Comparison of ENCODE assay signal across 8 cellular contexts in the genomic region with DNA sequence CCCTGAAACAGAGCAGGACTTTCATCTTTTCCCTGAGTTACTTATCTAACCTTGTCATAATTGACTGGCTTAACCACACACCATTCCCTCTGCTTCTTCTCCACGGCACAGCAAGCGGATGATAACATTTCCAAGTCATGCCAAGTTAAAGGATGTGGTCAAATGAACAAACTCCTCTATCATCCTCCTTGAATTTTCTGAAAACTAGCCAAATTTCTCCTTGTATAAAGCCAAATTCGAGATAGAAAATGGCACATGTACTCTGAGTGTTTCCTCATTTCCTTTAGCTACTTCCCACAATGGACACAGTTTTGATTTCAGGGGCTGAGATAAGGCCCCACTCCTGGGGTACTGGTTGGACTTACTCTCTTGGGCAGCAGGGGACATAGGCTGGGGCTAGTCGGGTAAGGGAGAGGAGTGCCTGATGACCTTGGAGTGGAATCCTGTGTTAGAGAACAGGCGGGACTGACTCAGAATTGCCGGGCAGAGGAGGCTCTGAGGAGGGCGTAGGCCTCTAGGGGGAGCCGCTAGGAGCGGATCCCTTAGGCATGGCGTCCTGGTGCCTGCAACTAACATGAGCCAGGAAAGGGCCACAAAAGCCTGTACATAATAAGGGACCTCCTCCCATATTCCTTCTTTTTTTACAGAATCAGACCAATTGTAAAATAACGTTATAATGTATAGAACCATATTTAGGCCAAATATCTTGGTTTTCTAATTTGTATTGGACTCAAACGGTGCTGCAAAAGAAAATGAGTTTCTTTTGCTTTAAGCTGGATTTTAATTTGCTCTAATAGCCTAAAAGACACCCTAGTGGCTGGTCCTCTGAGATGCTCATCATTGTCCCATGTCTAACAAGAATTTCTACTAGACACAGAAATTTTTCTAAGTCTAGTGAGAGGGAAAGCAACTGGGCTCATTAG. TPM values are rescaled to one million over a fixed set of nuclear protein-coding genes. Genes with fewer than 3 reads are reported as not detected.
DNase-seq lines count a peak whose midpoint lies in the region; ATAC-seq and TF ChIP-seq lines count a peak whose summit lies in the region.

No MANE protein-coding gene starts in this region.

- H3K4me1 Mint-ChIP-seq in activated CD4-positive, alpha-beta T cell treated with anti-CD3 and anti-CD28 coated beads, Interleukin-2, amount 10 ng/mL, durations not matched to agents 7 days and 5 days, result no peaks in the 10 kb centered on the region
- no peaks in the 10 kb centered on the region for H3K4me1 Mint-ChIP-seq in immature natural killer cell
- no peaks in the 10 kb centered on the region for H3K4me1 Mint-ChIP-seq in natural killer cell

- peak; percentile 9 to 23 for DNase-seq in activated CD4-positive, alpha-beta T cell treated with anti-CD3 and anti-CD28 coated beads, Interleukin-2, amount 50 U/mL, for 48 hours
- no peak for DNase-seq in activated CD4-positive, alpha-beta T cell treated with anti-CD3 and anti-CD28 coated beads, Interleukin-2, amount 10 ng/mL, durations not matched to agents 7 days and 5 days
- DNase-seq in SHP77 (lab: John Stamatoyannopoulos, UW) (peak; percentile 58 to 80), head of caudate nucleus (peak in 29 of 42 donors; percentile 22 to 76 (median 48)), substantia nigra (lab: John Stamatoyannopoulos, UW) (peak in 27 of 49 donors; percentile 3 to 49 (median 15)), immature natural killer cell (no peak), natural killer cell (no peak)

- peaks cover 16% of the 10 kb centered on the region for H3K27me3 Mint-ChIP-seq in activated CD4-positive, alpha-beta T cell treated with anti-CD3 and anti-CD28 coated beads, Interleukin-2, amount 10 ng/mL, durations not matched to agents 7 days and 5 days
- peaks cover 2 to 5% (median 3%) of the 10 kb centered on the region in 3 donors for H3K27me3 Mint-ChIP-seq in immature natural killer cell (ENCODE audit: low read depth in 3 of 3)
- H3K27me3 Mint-ChIP-seq in natural killer cell (ENCODE audit: low read depth in 2 of 2), result peaks cover 15% of the 10 kb centered on the region in 2 donors

- no peak overlapping the region for H3K27ac ChIP-seq in substantia nigra (ENCODE audit: low read depth, low read length, poor library complexity, severe bottlenecking)

- CTCF ChIA-PET in activated CD4-positive, alpha-beta T cell treated with anti-CD3 and anti-CD28 coated beads, Interleukin-2, amount 10 ng/mL, durations not matched to agents 7 days and 5 days (lab: Charles Lee), result no interaction called here

- H3K27ac Mint-ChIP-seq in activated CD4-positive, alpha-beta T cell treated with anti-CD3 and anti-CD28 coated beads, Interleukin-2, amount 10 ng/mL, durations not matched to agents 7 days and 5 days, result no peak overlapping the region
- H3K27ac Mint-ChIP-seq in immature natural killer cell (no peak overlapping the region), natural killer cell (no peak overlapping the region)

- TF ChIP-seq CTCF in natural killer cell (IDR thresholded peaks at IDR 0.05), result no peak

- H3K36me3 Mint-ChIP-seq in activated CD4-positive, alpha-beta T cell treated with anti-CD3 and anti-CD28 coated beads, Interleukin-2, amount 10 ng/mL, durations not matched to agents 7 days and 5 days (ENCODE audit: low read depth), result no peaks in the 10 kb centered on the region
- H3K36me3 Mint-ChIP-seq in immature natural killer cell (peaks cover 0 to 4% (median 0%) of the 10 kb centered on the region in 3 donors), natural killer cell (no peaks in the 10 kb centered on the region)

- peaks cover 7% of the 10 kb centered on the region for H3K9me3 Mint-ChIP-seq in activated CD4-positive, alpha-beta T cell treated with anti-CD3 and anti-CD28 coated beads, Interleukin-2, amount 10 ng/mL, durations not matched to agents 7 days and 5 days
- H3K9me3 Mint-ChIP-seq in immature natural killer cell (peaks cover 0 to 4% (median under 1%) of the 10 kb centered on the region in 6 donors), natural killer cell (no peaks in the 10 kb centered on the region)

- intact Hi-C loops in head of caudate nucleus (cut with DNase I) (no loop called here), natural killer cell (cut with micrococcal nuclease) (no loop called here)

- ATAC-seq in HG03354 (IDR thresholded peaks at IDR 0.05; ENCODE audit: poor library complexity, severe bottlenecking, unreplicated experiment) (no peak), natural killer cell (no peak)

- H3K4me3 Mint-ChIP-seq in activated CD4-positive, alpha-beta T cell treated with anti-CD3 and anti-CD28 coated beads, Interleukin-2, amount 10 ng/mL, durations not matched to agents 7 days and 5 days, result no peak overlapping the region
- no peak overlapping the region for H3K4me3 Mint-ChIP-seq in immature natural killer cell
- H3K4me3 Mint-ChIP-seq in natural killer cell, result no peak overlapping the region

- POLR2A ChIA-PET in activated CD4-positive, alpha-beta T cell treated with anti-CD3 and anti-CD28 coated beads, Interleukin-2, amount 10 ng/mL, durations not matched to agents 7 days and 5 days (lab: Charles Lee), result no interaction called here

RNA-seq across cellular contexts. Expression of gene TMTC4, which starts 20.4 kb away (rescaled TPM):
- 10 to 100 TPM; 27.1 to 28.4 TPM for total RNA-seq in activated CD4-positive, alpha-beta T cell treated with anti-CD3 and anti-CD28 coated beads, Interleukin-2, amount 10 ng/mL, durations not matched to agents 7 days and 5 days
- polyA plus RNA-seq in immature natural killer cell, result 1 to 10 TPM; 2.2 to 6.5 (median 5.8) TPM
- 10 to 100 TPM; 16.2 to 24.9 (median 17.3) TPM for total RNA-seq in natural killer cell

Comparison
In these comparisons a context has a peak if more than half of its experiments do, and no peak if none do; other contexts are left out.
1. DNase-seq: peak in activated CD4-positive, alpha-beta T cell treated with anti-CD3 and anti-CD28 coated beads, Interleukin-2, amount 50 U/mL, for 48 hours (2 of 2), SHP77 (2 of 2), head of caudate nucleus (29 of 42) and substantia nigra (27 of 49); none in activated CD4-positive, alpha-beta T cell treated with anti-CD3 and anti-CD28 coated beads, Interleukin-2, amount 10 ng/mL, durations not matched to agents 7 days and 5 days (single experiment), immature natural killer cell (0 of 3) and natural killer cell (single experiment).